In genomic region chr5:132394681-132395259, GRCh38 we compare ENCODE assay signal across 9 cellular contexts. TPM values are rescaled to one million over a fixed set of nuclear protein-coding genes. Genes with fewer than 3 reads are reported as not detected.
DNase-seq lines count a peak whose midpoint lies in the region; ATAC-seq and TF ChIP-seq lines count a peak whose summit lies in the region.
"Had no signal": no experiment of that assay in that cellular context is flagged by ENCODE, and none has a peak within 500 bp of the region (broad histone marks: within the 10 kb centered on the region; RNA-seq: fewer than 3 reads in every experiment).

No MANE protein-coding gene starts in this region.

- H3K4me3 ChIP-seq in CD4-positive, CD25-positive, alpha-beta regulatory T cell (ENCODE audit: low read depth, low read length), result no peak overlapping the region
- H3K4me3 ChIP-seq in lower lobe of right lung, result no peak overlapping the region

- H3K36me3 ChIP-seq in CD4-positive, CD25-positive, alpha-beta regulatory T cell (ENCODE audit: control insufficient read depth, insufficient read depth, low read length), result peaks cover 17% of the 10 kb centered on the region
- peaks cover 44% of the 10 kb centered on the region for H3K36me3 ChIP-seq in lower lobe of right lung

- no peaks in the 10 kb centered on the region for H3K9me3 Mint-ChIP-seq in CD4-positive, CD25-positive, alpha-beta regulatory T cell
- no peaks in the 10 kb centered on the region for H3K9me3 Mint-ChIP-seq in activated naive CD8-positive, alpha-beta T cell treated with anti-CD3 and anti-CD28 coated beads for 36 hours
- no peaks in the 10 kb centered on the region for H3K9me3 Mint-ChIP-seq in activated CD8-positive, alpha-beta memory T cell treated with anti-CD3 and anti-CD28 coated beads, Interleukin-2, amount 10 ng/mL, durations not matched to agents 7 days and 5 days (ENCODE audit: low read depth)

- no peaks in the 10 kb centered on the region for H3K27me3 ChIP-seq in CD4-positive, CD25-positive, alpha-beta regulatory T cell (ENCODE audit: control insufficient read depth, insufficient read depth, low read length)
- H3K27me3 ChIP-seq in lower lobe of right lung (ENCODE audit: low read depth), result no peaks in the 10 kb centered on the region

- H3K4me3 Mint-ChIP-seq in CD4-positive, CD25-positive, alpha-beta regulatory T cell, result peak overlapping the region in 1 of 4 donors; percentile 19
- H3K4me3 Mint-ChIP-seq in activated naive CD8-positive, alpha-beta T cell treated with anti-CD3 and anti-CD28 coated beads for 36 hours, result no peak overlapping the region
- H3K4me3 Mint-ChIP-seq in activated CD8-positive, alpha-beta memory T cell treated with anti-CD3 and anti-CD28 coated beads, Interleukin-2, amount 10 ng/mL, durations not matched to agents 7 days and 5 days, result no peak overlapping the region
- H3K4me3 Mint-ChIP-seq: activated naive CD8-positive, alpha-beta T cell had no signal

- H3K4me1 ChIP-seq in CD4-positive, CD25-positive, alpha-beta regulatory T cell (ENCODE audit: control insufficient read depth, insufficient read depth, low read length, poor library complexity, severe bottlenecking), result peaks cover 25% of the 10 kb centered on the region
- H3K4me1 ChIP-seq in lower lobe of right lung, result peaks cover 4% of the 10 kb centered on the region

- intact Hi-C loops in lower lobe of right lung (cut with DNase I), result no loop called here

- H3K27ac Mint-ChIP-seq in CD4-positive, CD25-positive, alpha-beta regulatory T cell, result peak overlapping the region; percentile 70 to 85 (median 82)
- H3K27ac Mint-ChIP-seq in activated naive CD8-positive, alpha-beta T cell treated with anti-CD3 and anti-CD28 coated beads for 36 hours, result peak overlapping the region; percentile 21
- no peak overlapping the region for H3K27ac Mint-ChIP-seq in activated CD8-positive, alpha-beta memory T cell treated with anti-CD3 and anti-CD28 coated beads, Interleukin-2, amount 10 ng/mL, durations not matched to agents 7 days and 5 days

- H3K4me1 Mint-ChIP-seq in CD4-positive, CD25-positive, alpha-beta regulatory T cell, result peaks cover 30 to 68% (median 42%) of the 10 kb centered on the region in 4 donors
- peaks cover 37% of the 10 kb centered on the region for H3K4me1 Mint-ChIP-seq in activated naive CD8-positive, alpha-beta T cell treated with anti-CD3 and anti-CD28 coated beads for 36 hours
- H3K4me1 Mint-ChIP-seq in activated CD8-positive, alpha-beta memory T cell treated with anti-CD3 and anti-CD28 coated beads, Interleukin-2, amount 10 ng/mL, durations not matched to agents 7 days and 5 days, result peaks cover 41% of the 10 kb centered on the region

- no peak for TF ChIP-seq CTCF in lower lobe of right lung (IDR thresholded peaks at IDR 0.05)

- peaks cover 15% of the 10 kb centered on the region for H3K36me3 Mint-ChIP-seq in CD4-positive, CD25-positive, alpha-beta regulatory T cell
- H3K36me3 Mint-ChIP-seq in activated naive CD8-positive, alpha-beta T cell treated with anti-CD3 and anti-CD28 coated beads for 36 hours, result peaks cover 9% of the 10 kb centered on the region
- H3K36me3 Mint-ChIP-seq in activated CD8-positive, alpha-beta memory T cell treated with anti-CD3 and anti-CD28 coated beads, Interleukin-2, amount 10 ng/mL, durations not matched to agents 7 days and 5 days, result peaks cover 16% of the 10 kb centered on the region

- CTCF ChIA-PET in activated CD8-positive, alpha-beta memory T cell treated with anti-CD3 and anti-CD28 coated beads, Interleukin-2, amount 10 ng/mL, durations not matched to agents 7 days and 5 days (lab: Charles Lee), result interaction anchor here (0.9 to 3.7 kb wide), 5 partner anchors 9 to 111 kb away, joined by 3 to 23 read pairs (median 6); no protein-coding TSS in a partner anchor

- no peaks in the 10 kb centered on the region for H3K27me3 Mint-ChIP-seq in CD4-positive, CD25-positive, alpha-beta regulatory T cell
- no peaks in the 10 kb centered on the region for H3K27me3 Mint-ChIP-seq in activated naive CD8-positive, alpha-beta T cell treated with anti-CD3 and anti-CD28 coated beads for 36 hours
- no peaks in the 10 kb centered on the region for H3K27me3 Mint-ChIP-seq in activated CD8-positive, alpha-beta memory T cell treated with anti-CD3 and anti-CD28 coated beads, Interleukin-2, amount 10 ng/mL, durations not matched to agents 7 days and 5 days
- H3K27me3 Mint-ChIP-seq: activated naive CD8-positive, alpha-beta T cell had no signal

- DNase-seq in CD4-positive, CD25-positive, alpha-beta regulatory T cell, result no peak
- DNase-seq in activated naive CD8-positive, alpha-beta T cell treated with anti-CD3 and anti-CD28 coated beads for 36 hours, result no peak
- no peak for DNase-seq in activated CD8-positive, alpha-beta memory T cell treated with anti-CD3 and anti-CD28 coated beads, Interleukin-2, amount 10 ng/mL, durations not matched to agents 7 days and 5 days
- DNase-seq in lower lobe of right lung, result no peak
- DNase-seq in stimulated activated naive CD4-positive, alpha-beta T cell (lab: John Stamatoyannopoulos, UW), result no peak

- H3K9me3 ChIP-seq in CD4-positive, CD25-positive, alpha-beta regulatory T cell (ENCODE audit: control insufficient read depth in 2 of 2, low read length in 2 of 2), result no peaks in the 10 kb centered on the region
- H3K9me3 ChIP-seq in lower lobe of right lung, result no peaks in the 10 kb centered on the region

- ATAC-seq in CD4-positive, CD25-positive, alpha-beta regulatory T cell (ENCODE audit: low read depth in 2 of 2), result no peak
- peak; percentile 82 for ATAC-seq in GM19438 (IDR thresholded peaks at IDR 0.05; ENCODE audit: low read depth, unreplicated experiment)
- peak; percentile 81 for ATAC-seq in HG03354 (IDR thresholded peaks at IDR 0.05; ENCODE audit: poor library complexity, severe bottlenecking, unreplicated experiment)
- no peak for ATAC-seq in activated CD8-positive, alpha-beta memory T cell treated with anti-CD3 and anti-CD28 coated beads, Interleukin-2, amount 10 ng/mL, durations not matched to agents 7 days and 5 days
- ATAC-seq in SK-N-SH treated with all-trans-retinoic acid at 6 μM for 48 hours, result no peak
- no peak for ATAC-seq in lower lobe of right lung

- H3K27ac ChIP-seq in CD4-positive, CD25-positive, alpha-beta regulatory T cell (ENCODE audit: insufficient read depth, low read length, poor library complexity, severe bottlenecking), result peak overlapping the region; percentile 24
- H3K27ac ChIP-seq in lower lobe of right lung, result no peak overlapping the region

TF ChIP-seq in SK-N-SH treated with all-trans-retinoic acid at 6 μM for 48 hours, 23 proteins besides CTCF, POLR2A, EP300 and RAD21 (continues in another document):
- TF ChIP-seq ZNF8 (CRISPR knock-in tag; IDR thresholded peaks at IDR 0.05), result no peak
- no peak for TF ChIP-seq OSR1 (CRISPR knock-in tag; IDR thresholded peaks at IDR 0.05)
- TF ChIP-seq CSRNP3 (CRISPR knock-in tag; IDR thresholded peaks at IDR 0.05), result no peak
- TF ChIP-seq ZFP30 (CRISPR knock-in tag; IDR thresholded peaks at IDR 0.05), result no peak
- no peak for TF ChIP-seq TSHZ2 (CRISPR knock-in tag; IDR thresholded peaks at IDR 0.05)

RNA-seq across cellular contexts. Expression of gene SLC22A5, which starts 25.3 kb away (rescaled TPM):
- total RNA-seq in CD4-positive, CD25-positive, alpha-beta regulatory T cell, result 2.5 TPM
- 1 to 10 TPM in 3 of 4 donors, under 1 TPM in 1; 0.54 to 3.2 (median 1.7) TPM for polyA plus RNA-seq in CD4-positive, CD25-positive, alpha-beta regulatory T cell
- 1 to 10 TPM; 3.7 to 4.5 TPM for total RNA-seq in activated naive CD8-positive, alpha-beta T cell treated with anti-CD3 and anti-CD28 coated beads for 36 hours
- total RNA-seq in activated CD8-positive, alpha-beta memory T cell treated with anti-CD3 and anti-CD28 coated beads, Interleukin-2, amount 10 ng/mL, durations not matched to agents 7 days and 5 days, result 1 to 10 TPM; 3.9 to 4.5 TPM
- 12.6 TPM for total RNA-seq in lower lobe of right lung

Comparison
In these comparisons a context has a peak if more than half of its experiments do, and no peak if none do; other contexts are left out.
1. ATAC-seq: peak in GM19438 (single experiment) and HG03354 (single experiment); none in CD4-positive, CD25-positive, alpha-beta regulatory T cell (0 of 2), activated CD8-positive, alpha-beta memory T cell treated with anti-CD3 and anti-CD28 coated beads, Interleukin-2, amount 10 ng/mL, durations not matched to agents 7 days and 5 days (single experiment), SK-N-SH treated with all-trans-retinoic acid at 6 μM for 48 hours (single experiment) and lower lobe of right lung (0 of 2).